In genomic region chr1:234987415-234988159, GRCh38 we compare ENCODE assay signal across 9 cellular contexts.
DNase-seq lines count a peak whose midpoint lies in the region; ATAC-seq and TF ChIP-seq lines count a peak whose summit lies in the region.
"Had no signal": no experiment of that assay in that cellular context is flagged by ENCODE, and none has a peak within 500 bp of the region (broad histone marks: within the 10 kb centered on the region; RNA-seq: fewer than 3 reads in every experiment).

No MANE protein-coding gene starts in this region.

- H3K9me3 Mint-ChIP-seq in CD14-positive monocyte = peaks cover 0 to 2% (median 0%) of the 10 kb centered on the region in 7 donors

- peaks cover 44% of the 10 kb centered on the region for H3K4me1 Mint-ChIP-seq in CD14-positive monocyte

- H3K4me1 ChIP-seq in Loucy (ENCODE audit: insufficient read depth, low read length, poor library complexity, severe bottlenecking) (peaks cover 17% of the 10 kb centered on the region), mammary epithelial cell (ENCODE audit: insufficient read depth, low read length) (peaks cover 22% of the 10 kb centered on the region), left lung (peaks cover 31 to 53% of the 10 kb centered on the region in 2 donors)

- peak; percentile 67 for ATAC-seq in GM19438 (IDR thresholded peaks at IDR 0.05; ENCODE audit: low read depth, unreplicated experiment)
- peak; percentile 89 for ATAC-seq in left lung

- H4K20me1 ChIP-seq in Loucy (ENCODE audit: insufficient read depth, low read length, poor library complexity, severe bottlenecking) (no peaks in the 10 kb centered on the region), mammary epithelial cell (ENCODE audit: insufficient read depth, low read length) (no peaks in the 10 kb centered on the region)

- no peak overlapping the region for H3K4me3 Mint-ChIP-seq in CD14-positive monocyte

- peaks cover 0 to 2% (median 0%) of the 10 kb centered on the region in 3 donors for H3K27me3 Mint-ChIP-seq in CD14-positive monocyte (ENCODE audit: low read depth in 3 of 3)

- no peaks in the 10 kb centered on the region for H3K27me3 ChIP-seq in Loucy (ENCODE audit: insufficient read depth, low read length, poor library complexity, severe bottlenecking)
- no peaks in the 10 kb centered on the region for H3K27me3 ChIP-seq in mammary epithelial cell (ENCODE audit: insufficient read depth, low read length)
- H3K27me3 ChIP-seq in left lung = no peaks in the 10 kb centered on the region

- H3K9ac ChIP-seq in Loucy (ENCODE audit: low read depth, low read length, poor library complexity, severe bottlenecking) = no peak overlapping the region
- no peak overlapping the region for H3K9ac ChIP-seq in mammary epithelial cell (ENCODE audit: insufficient read depth, low read length)
- H3K9ac ChIP-seq: KMS-11 had no signal

- no peaks in the 10 kb centered on the region for H3K9me2 ChIP-seq in Loucy (replicated peaks; ENCODE audit: low read depth, low read length)

- H3K36me3 Mint-ChIP-seq in CD14-positive monocyte = no peaks in the 10 kb centered on the region

- H3K79me2 ChIP-seq in Loucy (ENCODE audit: insufficient read depth, low read length) (no peaks in the 10 kb centered on the region), mammary epithelial cell (ENCODE audit: insufficient read depth, low read length) (no peaks in the 10 kb centered on the region)

- in situ Hi-C loops in mammary epithelial cell (cut with MboI; ENCODE audit: low sequenced_read_pairs in 2 of 2) = no loop called here

- TF ChIP-seq CTCF in CD14-positive monocyte (IDR thresholded peaks at IDR 0.05) = no peak
- no peak for TF ChIP-seq CTCF in Loucy (conservative IDR thresholded peaks at IDR 0.05; ENCODE audit: low read length)
- TF ChIP-seq CTCF in mammary epithelial cell (conservative IDR thresholded peaks at IDR 0.05 in 1 of 2, IDR thresholded peaks at IDR 0.05 in 1 of 2; ENCODE audit: extremely low read depth in 1 of 2, insufficient read depth in 1 of 2, low read depth in 1 of 2, low read length in 2 of 2) = no peak
- no peak for TF ChIP-seq CTCF in left lung (IDR thresholded peaks at IDR 0.05)

- H3K9me3 ChIP-seq in Loucy (ENCODE audit: insufficient read depth, low read depth, low read length) (no peaks in the 10 kb centered on the region), mammary epithelial cell (replicated peaks; ENCODE audit: insufficient read depth, low read length) (no peaks in the 10 kb centered on the region), left lung (no peaks in the 10 kb centered on the region)

- 0 out of 2 replicates have a peak overlapping the region, but pooled peaks have one; percentile 38 for H2AFZ ChIP-seq in Loucy (ENCODE audit: low read length)
- peak overlapping the region; percentile 46 for H2AFZ ChIP-seq in mammary epithelial cell (ENCODE audit: low read depth, low read length)

- 37% methylated on average over 14 of the region's 14 CpGs for WGBS in mammary epithelial cell (ENCODE audit: low coverage, missing lambda C conversion rate)

- CTCF ChIA-PET in mammary epithelial cell (lab: Charles Lee; ENCODE audit: low non-redundant PET) = no interaction called here

- no TSS peak for BruUV-seq in mammary epithelial cell (replicated peaks; lab: Mats Ljungman, UMichigan)

- intact Hi-C loops in CD14-positive monocyte (cut with micrococcal nuclease) (loop anchor here in 1 of 2 donors (10.0 kb wide), 1 partner anchor 53 kb away; no protein-coding TSS in a partner anchor), mammary epithelial cell (cut with micrococcal nuclease) (no loop called here), left lung (cut with DNase I) (loop anchor here in 1 of 2 donors (10.0 kb wide), 1 partner anchor 383 kb away; no protein-coding TSS in a partner anchor)

- H3K27ac Mint-ChIP-seq in CD14-positive monocyte = peak overlapping the region; percentile 57 to 100 (median 77)

- H3K27ac ChIP-seq in mammary epithelial cell (ENCODE audit: insufficient read depth, low read depth, low read length) (peak overlapping the region; percentile 37), left lung (peak overlapping the region; percentile 73 to 85), substantia nigra (ENCODE audit: low read depth, low read length, poor library complexity, severe bottlenecking) (peak overlapping the region; percentile 86)
- H3K27ac ChIP-seq: KMS-11 had no signal

- H3K4me3 ChIP-seq in Loucy (ENCODE audit: low read length, poor library complexity, severe bottlenecking) (no peak overlapping the region), mammary epithelial cell (replicated peaks in 1 of 3; ENCODE audit: insufficient read depth in 1 of 3, low read depth in 2 of 3, low read length in 3 of 3) (no peak overlapping the region), left lung (no peak overlapping the region)

- H3F3A ChIP-seq in Loucy (ENCODE audit: low read depth) = no peaks in the 10 kb centered on the region

- no peak for DNase-seq in CD14-positive monocyte (ENCODE audit: low spot score)
- DNase-seq in mammary epithelial cell = peak; percentile 72
- DNase-seq in left lung = peak in 1 of 2 donors; percentile 67
- peak in 12 of 49 donors; percentile 16 to 55 (median 31) for DNase-seq in substantia nigra (lab: John Stamatoyannopoulos, UW)
- no peak for DNase-seq in effector CD4-positive, alpha-beta T cell
- DNase-seq in NCI-H2171 (lab: John Stamatoyannopoulos, UW) = no peak

- H3K36me3 ChIP-seq in Loucy (ENCODE audit: insufficient read depth, low read length) (no peaks in the 10 kb centered on the region), mammary epithelial cell (ENCODE audit: insufficient read depth, low read length) (no peaks in the 10 kb centered on the region), left lung (no peaks in the 10 kb centered on the region)

- dilution Hi-C loops in mammary epithelial cell (cut with HindIII; ENCODE audit: low sequenced_read_pairs) = no loop called here

- H3K4me2 ChIP-seq in Loucy (ENCODE audit: low read depth, low read length, poor library complexity, severe bottlenecking) (no peak overlapping the region), mammary epithelial cell (ENCODE audit: insufficient read depth, low read depth, low read length) (peak overlapping the region; percentile 12)
- H3K4me2 ChIP-seq: KMS-11 had no signal
